22 cellular contexts compared by ENCODE assay signal in the genomic region with DNA sequence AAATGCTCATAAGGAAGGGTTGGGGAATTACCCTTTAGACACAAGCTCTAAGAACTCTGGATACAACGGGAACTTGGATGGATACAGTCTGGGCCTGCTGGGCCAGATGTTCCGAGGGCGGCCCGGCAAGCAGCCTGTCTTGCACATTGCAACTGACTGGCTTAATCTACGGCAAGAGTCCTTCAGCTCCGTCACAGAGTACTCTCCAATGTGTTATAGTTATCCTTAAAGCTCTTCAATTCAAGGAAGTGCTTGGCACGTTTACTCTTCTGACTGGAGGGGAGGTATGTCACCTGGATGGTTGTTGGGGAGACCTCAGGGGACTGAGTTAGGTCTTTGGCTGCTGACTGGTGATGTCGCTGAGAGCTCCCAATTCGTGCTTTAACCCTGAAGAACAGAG. TPM values are rescaled to one million over a fixed set of nuclear protein-coding genes. Genes with fewer than 3 reads are reported as not detected.
DNase-seq lines count a peak whose midpoint lies in the region; ATAC-seq, FAIRE-seq and TF ChIP-seq lines count a peak whose summit lies in the region.
"Had no signal": no experiment of that assay in that cellular context is flagged by ENCODE, and none has a peak within 500 bp of the region (broad histone marks: within the 10 kb centered on the region; RNA-seq: fewer than 3 reads in every experiment).

No MANE protein-coding gene starts in this region.

- H3K27me3 Mint-ChIP-seq in activated T-helper 1 cell treated with anti-CD3 and anti-CD28 coated beads, Interleukin-12 subunit alpha, Interleukin-12 subunit beta, Interleukin-2, Interleukin-4 antibody, amounts not matched to agents 30 ng/mL and 10 ng/mL and 1 ng/mL, durations not matched to agents 14 hours and 24 hours and 36 hours (ENCODE audit: insufficient read depth): no peaks in the 10 kb centered on the region
- H3K27me3 Mint-ChIP-seq in memory B cell: no peaks in the 10 kb centered on the region
- H3K27me3 Mint-ChIP-seq: activated B cell treated with CpG ODN at 0.5 μM for 24 hours; CD8-positive, alpha-beta memory T cell had no signal

- H3K9me3 ChIP-seq in upper lobe of left lung: no peaks in the 10 kb centered on the region
- H3K9me3 ChIP-seq: heart left ventricle, psoas muscle, tibial artery had no signal

- peak; percentile 43 for DNase-seq in cardiac septum (ENCODE audit: low spot score)
- no peak for DNase-seq in Right ventricle myocardium inferior (ENCODE audit: missing footprints)
- DNase-seq in activated T-helper 1 cell treated with anti-CD3 and anti-CD28 coated beads, Interleukin-12 subunit alpha, Interleukin-12 subunit beta, Interleukin-2, Interleukin-4 antibody, amounts not matched to agents 30 ng/mL and 10 ng/mL and 1 ng/mL, durations not matched to agents 14 hours and 24 hours and 36 hours (ENCODE audit: low spot score): no peak
- no peak for DNase-seq in memory B cell (ENCODE audit: low spot score in 2 of 2)
- DNase-seq in upper lobe of left lung: peak in 1 of 2 donors; percentile 66
- DNase-seq in GM19239 (ENCODE audit: insufficient read length, low spot score): no peak
- DNase-seq: activated B cell treated with CpG ODN at 0.5 μM for 24 hours; activated effector memory CD4-positive, alpha-beta T cell treated with anti-CD3 and anti-CD28 coated beads, Interleukin-2, amount 50 U/mL, for 16 hours; caudate nucleus; CD8-positive, alpha-beta memory T cell; heart left ventricle; Kasumi-1; left colon; NCI-H187; NCI-H774; psoas muscle; Right ventricle myocardium superior; tibial artery had no signal

- peaks cover 24 to 73% (median 58%) of the 10 kb centered on the region in 4 donors for H3K36me3 ChIP-seq in upper lobe of left lung

- no peak for TF ChIP-seq POLR2A in upper lobe of left lung (IDR thresholded peaks at IDR 0.05)

- TF ChIP-seq EP300 in upper lobe of left lung (IDR thresholded peaks at IDR 0.05): peak in 1 of 4 donors; percentile 7

- intact Hi-C loops in cardiac septum (cut with DNase I): no loop called here
- intact Hi-C loops in Right ventricle myocardium inferior (cut with DNase I): no loop called here
- intact Hi-C loops in activated T-helper 1 cell treated with anti-CD3 and anti-CD28 coated beads, Interleukin-12 subunit alpha, Interleukin-12 subunit beta, Interleukin-2, Interleukin-4 antibody, amounts not matched to agents 30 ng/mL and 10 ng/mL and 1 ng/mL, durations not matched to agents 14 hours and 24 hours and 36 hours (cut with micrococcal nuclease): no loop called here

- no peaks in the 10 kb centered on the region for H3K9me3 Mint-ChIP-seq in activated T-helper 1 cell treated with anti-CD3 and anti-CD28 coated beads, Interleukin-12 subunit alpha, Interleukin-12 subunit beta, Interleukin-2, Interleukin-4 antibody, amounts not matched to agents 30 ng/mL and 10 ng/mL and 1 ng/mL, durations not matched to agents 14 hours and 24 hours and 36 hours
- no peaks in the 10 kb centered on the region for H3K9me3 Mint-ChIP-seq in memory B cell
- H3K9me3 Mint-ChIP-seq: activated B cell treated with CpG ODN at 0.5 μM for 24 hours; CD8-positive, alpha-beta memory T cell; nephron had no signal

- no peak for ATAC-seq in Right ventricle myocardium inferior
- no peak for ATAC-seq in memory B cell (ENCODE audit: low read depth)
- ATAC-seq in upper lobe of left lung (ENCODE audit: low FRiP score in 2 of 2): peak; percentile 24 to 67
- no peak for ATAC-seq in GM19467 (IDR thresholded peaks at IDR 0.05; ENCODE audit: unreplicated experiment)
- no peak for ATAC-seq in HG02840 (IDR thresholded peaks at IDR 0.05; ENCODE audit: low FRiP score, unreplicated experiment)
- ATAC-seq: heart left ventricle, left colon, psoas muscle had no signal

- no peak overlapping the region for H3K4me3 ChIP-seq in upper lobe of left lung
- H3K4me3 ChIP-seq: heart left ventricle, psoas muscle, tibial artery had no signal

- no peak for FAIRE-seq in GM19239 (lab: Jason Lieb, UNC)

- WGBS in upper lobe of left lung, 2 donors: 67 to 79% methylated on average over 9 of the region's 9 CpGs

- H3K27ac ChIP-seq in upper lobe of left lung: no peak overlapping the region
- H3K27ac ChIP-seq: epithelial cell of prostate, heart left ventricle, psoas muscle, tibial artery had no signal

- TF ChIP-seq CTCF in upper lobe of left lung (IDR thresholded peaks at IDR 0.05): no peak

- H3K27ac Mint-ChIP-seq in activated T-helper 1 cell treated with anti-CD3 and anti-CD28 coated beads, Interleukin-12 subunit alpha, Interleukin-12 subunit beta, Interleukin-2, Interleukin-4 antibody, amounts not matched to agents 30 ng/mL and 10 ng/mL and 1 ng/mL, durations not matched to agents 14 hours and 24 hours and 36 hours: peak overlapping the region; percentile 73
- H3K27ac Mint-ChIP-seq in memory B cell: peak overlapping the region; percentile 23
- H3K27ac Mint-ChIP-seq: activated B cell treated with CpG ODN at 0.5 μM for 24 hours, nephron had no signal

- H3K27me3 ChIP-seq in upper lobe of left lung: no peaks in the 10 kb centered on the region
- H3K27me3 ChIP-seq: heart left ventricle, tibial artery had no signal

- peaks cover 38% of the 10 kb centered on the region for H3K36me3 Mint-ChIP-seq in activated T-helper 1 cell treated with anti-CD3 and anti-CD28 coated beads, Interleukin-12 subunit alpha, Interleukin-12 subunit beta, Interleukin-2, Interleukin-4 antibody, amounts not matched to agents 30 ng/mL and 10 ng/mL and 1 ng/mL, durations not matched to agents 14 hours and 24 hours and 36 hours (ENCODE audit: low read depth)
- H3K36me3 Mint-ChIP-seq in memory B cell: peaks cover 24% of the 10 kb centered on the region

- H3K4me1 ChIP-seq in upper lobe of left lung: no peaks in the 10 kb centered on the region
- H3K4me1 ChIP-seq: tibial artery had no signal

- peaks cover 35% of the 10 kb centered on the region for H3K4me1 Mint-ChIP-seq in activated T-helper 1 cell treated with anti-CD3 and anti-CD28 coated beads, Interleukin-12 subunit alpha, Interleukin-12 subunit beta, Interleukin-2, Interleukin-4 antibody, amounts not matched to agents 30 ng/mL and 10 ng/mL and 1 ng/mL, durations not matched to agents 14 hours and 24 hours and 36 hours (ENCODE audit: low read depth)
- H3K4me1 Mint-ChIP-seq in memory B cell: no peaks in the 10 kb centered on the region
- H3K4me1 Mint-ChIP-seq: activated B cell treated with CpG ODN at 0.5 μM for 24 hours, nephron had no signal

- H3K4me3 Mint-ChIP-seq in activated T-helper 1 cell treated with anti-CD3 and anti-CD28 coated beads, Interleukin-12 subunit alpha, Interleukin-12 subunit beta, Interleukin-2, Interleukin-4 antibody, amounts not matched to agents 30 ng/mL and 10 ng/mL and 1 ng/mL, durations not matched to agents 14 hours and 24 hours and 36 hours: no peak overlapping the region
- no peak overlapping the region for H3K4me3 Mint-ChIP-seq in memory B cell
- H3K4me3 Mint-ChIP-seq: activated B cell treated with CpG ODN at 0.5 μM for 24 hours; CD8-positive, alpha-beta memory T cell; nephron had no signal

RNA-seq across cellular contexts. Expression of gene CFAP141, which starts 1.1 kb away (rescaled TPM):
- not detected for total RNA-seq in cardiac septum
- not detected for total RNA-seq in Right ventricle myocardium inferior
- not detected in 2 replicates for total RNA-seq in activated T-helper 1 cell treated with anti-CD3 and anti-CD28 coated beads, Interleukin-12 subunit alpha, Interleukin-12 subunit beta, Interleukin-2, Interleukin-4 antibody, amounts not matched to agents 30 ng/mL and 10 ng/mL and 1 ng/mL, durations not matched to agents 14 hours and 24 hours and 36 hours
- total RNA-seq in upper lobe of left lung: 1 to 10 TPM in 2 of 6 donors, not detected in 4; 5.9 to 6.5 TPM
- total RNA-seq: activated B cell treated with CpG ODN at 0.5 μM for 24 hours; CD8-positive, alpha-beta memory T cell; heart left ventricle; left colon; psoas muscle; Right ventricle myocardium superior had no signal

RNA-seq across cellular contexts. Expression of gene UBAP2L, which starts 13.5 kb away (rescaled TPM):
- total RNA-seq in cardiac septum (111 TPM), Right ventricle myocardium inferior (90.2 TPM), upper lobe of left lung (100 to 1,000 TPM in 5 of 6 donors, 10 to 100 TPM in 1; 77.5 to 137 (median 119) TPM)
- 258 and 284 TPM in 2 replicates for total RNA-seq in activated T-helper 1 cell treated with anti-CD3 and anti-CD28 coated beads, Interleukin-12 subunit alpha, Interleukin-12 subunit beta, Interleukin-2, Interleukin-4 antibody, amounts not matched to agents 30 ng/mL and 10 ng/mL and 1 ng/mL, durations not matched to agents 14 hours and 24 hours and 36 hours

RNA-seq across cellular contexts. Expression of gene TPM3, which starts 15.4 kb away (rescaled TPM):
- total RNA-seq in cardiac septum: 364 TPM
- 102 TPM for total RNA-seq in Right ventricle myocardium inferior
- 665 and 668 TPM in 2 replicates for total RNA-seq in activated T-helper 1 cell treated with anti-CD3 and anti-CD28 coated beads, Interleukin-12 subunit alpha, Interleukin-12 subunit beta, Interleukin-2, Interleukin-4 antibody, amounts not matched to agents 30 ng/mL and 10 ng/mL and 1 ng/mL, durations not matched to agents 14 hours and 24 hours and 36 hours
- total RNA-seq in upper lobe of left lung: 100 to 1,000 TPM; 149 to 452 (median 344) TPM

RNA-seq across cellular contexts. Expression of gene NUP210L, which starts 52.4 kb away (rescaled TPM):
- total RNA-seq in cardiac septum: 0.48 TPM
- 0.30 TPM for total RNA-seq in Right ventricle myocardium inferior
- total RNA-seq in activated T-helper 1 cell treated with anti-CD3 and anti-CD28 coated beads, Interleukin-12 subunit alpha, Interleukin-12 subunit beta, Interleukin-2, Interleukin-4 antibody, amounts not matched to agents 30 ng/mL and 10 ng/mL and 1 ng/mL, durations not matched to agents 14 hours and 24 hours and 36 hours: 0.12 TPM in 1 of 2 replicates, not detected in the other
- total RNA-seq in upper lobe of left lung: under 1 TPM in 4 of 6 donors, not detected in 2; 0.11 to 0.91 (median 0.30) TPM

Comparison
In these comparisons a context has a peak if more than half of its experiments do, and no peak if none do; other contexts are left out.
1. ATAC-seq: peak in upper lobe of left lung (2 of 2); none in Right ventricle myocardium inferior (single experiment), memory B cell (single experiment), GM19467 (single experiment) and HG02840 (single experiment).